In the genomic region with DNA sequence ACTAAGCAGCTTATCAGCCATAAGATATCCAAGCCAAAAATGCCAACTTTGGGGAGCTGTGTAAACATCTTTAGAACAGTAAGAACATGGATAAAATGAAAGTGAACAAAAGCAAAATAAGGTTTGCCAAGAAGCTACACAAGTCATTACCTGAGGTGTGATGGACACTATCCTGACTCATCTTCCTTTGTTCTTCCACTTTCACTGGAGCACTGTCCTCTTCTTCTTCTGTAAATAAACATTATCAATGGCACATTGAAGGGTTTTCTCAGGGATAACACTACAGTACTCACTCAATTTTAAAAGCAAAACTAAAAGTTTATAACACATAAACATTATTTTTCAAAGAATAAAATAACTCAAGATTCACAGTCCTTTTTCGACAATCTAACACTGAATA, we compare ENCODE assay signal across 15 cellular contexts.
"Had no signal": no experiment of that assay in that cellular context is flagged by ENCODE, and none has a peak within 500 bp of the region (broad histone marks: within the 10 kb centered on the region; RNA-seq: fewer than 3 reads in every experiment).

No MANE protein-coding gene starts in this region.

- H3K36me3 ChIP-seq: thyroid gland had no signal

- H3K27me3 ChIP-seq: body of pancreas, thyroid gland had no signal

- H3K4me1 ChIP-seq: body of pancreas, thyroid gland had no signal

- DNase-seq: activated CD4-positive, alpha-beta T cell treated with anti-CD3 and anti-CD28 coated beads for 4 hours; activated CD8-positive, alpha-beta memory T cell treated with anti-CD3 and anti-CD28 coated beads, Interleukin-2, amount 50 U/mL, for 4 hours; activated CD8-positive, alpha-beta T cell treated with anti-CD3 and anti-CD28 coated beads for 36 hours; activated gamma-delta T cell; activated T-cell treated with anti-CD3 and anti-CD28 coated beads, Interleukin-2, amount 50 U/mL, for 48 hours; amniotic stem cell; body of pancreas; effector memory CD4-positive, alpha-beta T cell; naive thymus-derived CD8-positive, alpha-beta T cell; nucleus accumbens; stimulated activated CD4-positive, alpha-beta T cell treated with anti-CD3 and anti-CD28 coated beads, Interleukin-2, amount 100 ng/mL, for 48 hours; stimulated activated naive B cell treated with anti-CD40 and anti-IgM and Interleukin-4, amounts not matched to agents 10 μg/mL and 1 μg/mL and 100 μg/mL, for 72 hours; T-helper 2 cell; thyroid gland had no signal

- H3K27ac ChIP-seq: body of pancreas, epithelial cell of prostate, thyroid gland had no signal

- H3K9me3 ChIP-seq: body of pancreas, thyroid gland had no signal

- ATAC-seq: activated CD8-positive, alpha-beta T cell treated with anti-CD3 and anti-CD28 coated beads for 36 hours; body of pancreas; naive thymus-derived CD8-positive, alpha-beta T cell; stimulated activated naive B cell treated with anti-CD40 and anti-IgM and Interleukin-4, amounts not matched to agents 10 μg/mL and 1 μg/mL and 100 μg/mL, for 72 hours had no signal

- H3K4me3 ChIP-seq: body of pancreas, thyroid gland had no signal
